In genomic region chr4:28010543-28011235, GRCh38 we compare ENCODE assay signal across 26 cellular contexts.
DNase-seq lines count a peak whose midpoint lies in the region; TF ChIP-seq lines count a peak whose summit lies in the region.
"Had no signal": no experiment of that assay in that cellular context is flagged by ENCODE, and none has a peak within 500 bp of the region (broad histone marks: within the 10 kb centered on the region; RNA-seq: fewer than 3 reads in every experiment).

No MANE protein-coding gene starts in this region.

- no peaks in the 10 kb centered on the region for H3K4me1 ChIP-seq in left ventricle myocardium inferior
- H3K4me1 ChIP-seq: body of pancreas, gastrocnemius medialis, sigmoid colon, vagina had no signal

- H3K27me3 ChIP-seq in left ventricle myocardium inferior (ENCODE audit: low read depth) = no peaks in the 10 kb centered on the region
- H3K27me3 ChIP-seq: body of pancreas, gastrocnemius medialis, hepatocyte, sigmoid colon, vagina had no signal

- no peak overlapping the region for H3K27ac ChIP-seq in left ventricle myocardium inferior (replicated peaks)
- H3K27ac ChIP-seq: body of pancreas, epithelial cell of prostate, gastrocnemius medialis, hepatocyte, sigmoid colon, vagina, VCaP had no signal

- TF ChIP-seq CTCF in fibroblast of the aortic adventitia (IDR thresholded peaks at IDR 0.05; ENCODE audit: insufficient read depth, low read length) (no peak), left ventricle myocardium inferior (IDR thresholded peaks at IDR 0.05; ENCODE audit: borderline replicate concordance) (no peak)

- H3K36me3 ChIP-seq in left ventricle myocardium inferior = no peaks in the 10 kb centered on the region
- H3K36me3 ChIP-seq: gastrocnemius medialis, sigmoid colon, vagina had no signal

- intact Hi-C loops in left ventricle myocardium inferior (cut with micrococcal nuclease) = no loop called here

- no peak overlapping the region for H3K4me3 ChIP-seq in fibroblast of the aortic adventitia (ENCODE audit: low read depth, low read length)
- no peak overlapping the region for H3K4me3 ChIP-seq in skeletal muscle cell (ENCODE audit: low read depth, low read length)
- H3K4me3 ChIP-seq in left ventricle myocardium inferior = no peak overlapping the region
- H3K4me3 ChIP-seq: body of pancreas, gastrocnemius medialis, hepatocyte, sigmoid colon, vagina had no signal

- no peaks in the 10 kb centered on the region for H3K9me3 ChIP-seq in left ventricle myocardium inferior (replicated peaks)
- H3K9me3 ChIP-seq: gastrocnemius medialis, vagina had no signal

- peak; percentile 27 for DNase-seq in ELR (ENCODE audit: low read depth)
- DNase-seq in SK-N-DZ (ENCODE audit: low spot score) = peak; percentile 78
- DNase-seq in fibroblast of the aortic adventitia (ENCODE audit: low read depth) = peak; percentile 7
- peak; percentile 16 for DNase-seq in skeletal muscle cell (ENCODE audit: low read depth)
- no peak for DNase-seq in left ventricle myocardium inferior
- DNase-seq in ecto neural progenitor cell (ENCODE audit: low spot score) = no peak
- no peak for DNase-seq in activated T-cell treated with anti-CD3 and anti-CD28 coated beads, Interleukin-2, amount 50 U/mL, for 1 hour
- DNase-seq in RPMI8226 = no peak
- DNase-seq: activated CD4-positive, alpha-beta T cell treated with anti-CD3 and anti-CD28 coated beads, Interleukin-2, amount 10 ng/mL, durations not matched to agents 24 days and 14 days; activated gamma-delta T cell treated with Interleukin-2 at 50 U/mL for 16 hours; activated naive CD8-positive, alpha-beta T cell treated with anti-CD3 and anti-CD28 coated beads, Interleukin-2, amount 50 U/mL, for 24 hours; activated T-cell treated with anti-CD3 and anti-CD28 coated beads, Interleukin-2, amount 50 U/mL, for 4 hours; body of pancreas; CD8-positive, alpha-beta memory T cell; cerebellar nuclear complex; gastrocnemius medialis; Kasumi-1; mesendoderm; NCI-H1436 treated with DMSO at 0.1 percent for 48 hours; NCI-H2107; NCI-H446 treated with DMSO at 0.1 percent for 48 hours; sigmoid colon had no signal

Comparison
In these comparisons a context has a peak if more than half of its experiments do, and no peak if none do; other contexts are left out.
1. DNase-seq: peak in ELR (single experiment), SK-N-DZ (single experiment), fibroblast of the aortic adventitia (single experiment) and skeletal muscle cell (single experiment); none in left ventricle myocardium inferior (single experiment), ecto neural progenitor cell (single experiment), activated T-cell treated with anti-CD3 and anti-CD28 coated beads, Interleukin-2, amount 50 U/mL, for 1 hour (single experiment) and RPMI8226 (single experiment).